ENCODE assay signal across 12 cellular contexts in genomic region chr6:169213814-169214520, GRCh38. TPM values are rescaled to one million over a fixed set of nuclear protein-coding genes. Genes with fewer than 3 reads are reported as not detected.
DNase-seq lines count a peak whose midpoint lies in the region; ATAC-seq and TF ChIP-seq lines count a peak whose summit lies in the region.
"Had no signal": no experiment of that assay in that cellular context is flagged by ENCODE, and none has a peak within 500 bp of the region (broad histone marks: within the 10 kb centered on the region; RNA-seq: fewer than 3 reads in every experiment).

No MANE protein-coding gene starts in this region.

- DNase-seq in NK-92 treated with Interleukin-12 subunit alpha and Interleukin-12 subunit beta, amount 100 ng/mL, for 24 hours (lab: John Stamatoyannopoulos, UW): peak; percentile 22
- DNase-seq in NK-92 (lab: John Stamatoyannopoulos, UW; ENCODE audit: unreplicated experiment) (no peak), tibial artery (peak in 1 of 2 donors; percentile 74), omental fat pad (ENCODE audit: low spot score) (no peak), anterior cingulate cortex (lab: John Stamatoyannopoulos, UW) (no peak)
- DNase-seq: activated B cell treated with CpG ODN at 0.5 μM for 24 hours; NCI-H446; stimulated activated CD4-positive, alpha-beta T cell treated with anti-CD3 and anti-CD28 coated beads, Interleukin-12 subunit alpha, Interleukin-12 subunit beta, amount 100 ng/mL, for 4 hours had no signal

- H3K9ac ChIP-seq in muscle layer of colon (ENCODE audit: low read length): no peak overlapping the region

- no peak overlapping the region for H3K4me3 ChIP-seq in muscle layer of colon (ENCODE audit: low read depth in 1 of 2, low read length in 2 of 2)
- H3K4me3 ChIP-seq in tibial artery: no peak overlapping the region

- H3K27me3 ChIP-seq in muscle layer of colon (ENCODE audit: control insufficient read depth in 1 of 2, insufficient read depth in 2 of 2, low read length in 2 of 2): no peaks in the 10 kb centered on the region
- H3K27me3 ChIP-seq in tibial artery: no peaks in the 10 kb centered on the region

- H3K27ac ChIP-seq in cingulate gyrus (ENCODE audit: low read depth, low read length) (peak overlapping the region; percentile 62), muscle layer of colon (ENCODE audit: low read depth, low read length) (peak overlapping the region; percentile 95), tibial artery (peak overlapping the region; percentile 92 to 97)
- H3K27ac ChIP-seq: 22Rv1 had no signal

- H3K36me3 ChIP-seq in muscle layer of colon (ENCODE audit: insufficient read depth, low read length): no peaks in the 10 kb centered on the region
- H3K36me3 ChIP-seq in tibial artery: peaks cover 9 to 22% (median 18%) of the 10 kb centered on the region in 3 donors

- H3K9me3 ChIP-seq in muscle layer of colon (ENCODE audit: low read length): no peaks in the 10 kb centered on the region
- no peaks in the 10 kb centered on the region for H3K9me3 ChIP-seq in tibial artery

- no peak for TF ChIP-seq CTCF in tibial artery (IDR thresholded peaks at IDR 0.05)
- no peak for TF ChIP-seq CTCF in omental fat pad (IDR thresholded peaks at IDR 0.05)

- intact Hi-C loops in tibial artery (cut with DNase I; ENCODE audit: low total_unique reads): no loop called here

- no peak for ATAC-seq in HG02623 (IDR thresholded peaks at IDR 0.05; ENCODE audit: unreplicated experiment)
- ATAC-seq in omental fat pad (ENCODE audit: low FRiP score): no peak

- peaks cover 27% of the 10 kb centered on the region for H3K4me1 ChIP-seq in muscle layer of colon (ENCODE audit: insufficient read depth, low read length)
- H3K4me1 ChIP-seq in tibial artery: peaks cover 0 to 34% (median 26%) of the 10 kb centered on the region in 4 donors

RNA-seq across cellular contexts. Expression of gene THBS2, which starts 39.7 kb away (rescaled TPM):
- 100 to 1,000 TPM in 2 of 4 donors, 10 to 100 TPM in 2; 53.5 to 115 (median 93.8) TPM for total RNA-seq in omental fat pad
- total RNA-seq: activated B cell treated with CpG ODN at 0.5 μM for 24 hours had no signal
